ENCODE assay signal across 6 cellular contexts in genomic region chr1:11749203-11749689, GRCh38. TPM values are rescaled to one million over a fixed set of nuclear protein-coding genes. Genes with fewer than 3 reads are reported as not detected.
DNase-seq lines count a peak whose midpoint lies in the region; ATAC-seq, FAIRE-seq and TF ChIP-seq lines count a peak whose summit lies in the region.

No MANE protein-coding gene starts in this region.

- TF ChIP-seq RAD21 in A549 (conservative IDR thresholded peaks at IDR 0.05 in 1 of 2, IDR thresholded peaks at IDR 0.05 in 1 of 2) = peak; percentile 56 to 69; a peak in 4 of 5 replicates

- H3K27ac ChIP-seq in A549 = peak overlapping the region in 1 of 2 experiments; percentile 60; a peak in 2 of 6 replicates
- no peak overlapping the region for H3K27ac ChIP-seq in esophagus squamous epithelium

- ATAC-seq in A549 (peak; percentile 89 to 96), GM21529 (IDR thresholded peaks at IDR 0.05; ENCODE audit: unreplicated experiment) (peak; percentile 58), T-cell (replicated peaks in 1 of 4) (peak; percentile 81 to 96 (median 86))

- WGBS in A549 (ENCODE audit: missing lambda C conversion rate) = 56% methylated on average over 6 of the region's 9 CpGs
- 14 to 77% methylated on average over 1 to 4 of the region's 9 CpGs for WGBS in esophagus squamous epithelium, 2 donors

- peak overlapping the region in 1 of 2 donors; percentile 16 for H3K27ac Mint-ChIP-seq in T-cell

- intact Hi-C loops in esophagus squamous epithelium (cut with DNase I) = no loop called here

- no peaks in the 10 kb centered on the region for H3K27me3 ChIP-seq in esophagus squamous epithelium

- H3K9me3 ChIP-seq in A549 = no peaks in the 10 kb centered on the region
- H3K9me3 ChIP-seq in esophagus squamous epithelium = no peaks in the 10 kb centered on the region

- TF ChIP-seq CTCF in A549 (IDR thresholded peaks at IDR 0.05) (peak; percentile 44), esophagus squamous epithelium (IDR thresholded peaks at IDR 0.05) (peak in 5 of 6 experiments; percentile 17 to 61 (median 47))

- no peak for TF ChIP-seq EP300 in A549 (IDR thresholded peaks at IDR 0.05)

- H3K9me3 Mint-ChIP-seq in T-cell = no peaks in the 10 kb centered on the region

- FAIRE-seq in A549 (lab: Jason Lieb, UNC) = no peak

- H3K4me1 ChIP-seq in A549 (no peaks in the 10 kb centered on the region; the same call in 2 of the 3 replicates), esophagus squamous epithelium (peaks cover 0 to 11% (median 0%) of the 10 kb centered on the region in 3 donors)

- TF ChIP-seq POLR2A in A549 (IDR thresholded peaks at IDR 0.05; ENCODE audit: low read length) (no peak), esophagus squamous epithelium (IDR thresholded peaks at IDR 0.05) (no peak)

- DNase-seq in A549 (ENCODE audit: low read depth in 1 of 2, low spot score in 1 of 2) = peak; percentile 59 to 79
- peak in 28 of 34 experiments; percentile 15 to 64 (median 42) for DNase-seq in T-cell
- DNase-seq in esophagus squamous epithelium (lab: John Stamatoyannopoulos, UW) = no peak
- peak; percentile 45 to 49 for DNase-seq in stimulated activated CD4-positive, alpha-beta T cell treated with anti-CD3 and anti-CD28 coated beads, Interleukin-4, amount 100 ng/mL, for 48 hours (ENCODE audit: low read depth in 2 of 2)
- no peak for DNase-seq in occipital lobe (lab: John Stamatoyannopoulos, UW)

- H3K4me2 ChIP-seq in A549 = no peak overlapping the region

- CTCF ChIA-PET in A549 (lab: Yijun Ruan, JAX) = interaction anchor here (0.7 to 3.1 kb wide), 16 partner anchors 9 to 712 kb away, joined by 3 to 15 read pairs (median 3); partner anchors contain the start of genes AGTRAP, FBXO2, FBXO44 and FBXO6
- CTCF ChIA-PET in T-cell (lab: Charles Lee) = no interaction called here

- peaks cover 20% of the 10 kb centered on the region for H3K36me3 Mint-ChIP-seq in T-cell

- H3K4me3 ChIP-seq in A549 (no peak overlapping the region), esophagus squamous epithelium (no peak overlapping the region)

- H3K36me3 ChIP-seq in esophagus squamous epithelium = peaks cover 0 to 66% (median 20%) of the 10 kb centered on the region in 3 donors

- H3K4me3 Mint-ChIP-seq in T-cell = no peak overlapping the region

- H3K27me3 Mint-ChIP-seq in T-cell = no peaks in the 10 kb centered on the region

- peaks cover 11 to 31% (median 21%) of the 10 kb centered on the region in 3 donors for H3K4me1 Mint-ChIP-seq in T-cell

- POLR2A ChIA-PET in A549 (lab: Yijun Ruan, JAX) (interaction anchor here (1.0 kb wide), 1 partner anchor 12 kb away, joined by 3 read pairs; no protein-coding TSS in a partner anchor), T-cell (lab: Charles Lee) (no interaction called here)

TF ChIP-seq in A549, 52 proteins besides CTCF, POLR2A, EP300 and RAD21:
- TF ChIP-seq MAX (IDR thresholded peaks at IDR 0.05) (peak; percentile 61; the same call in 1 of the 2 replicates), SMC3 (IDR thresholded peaks at IDR 0.05) (peak; percentile 22; the same call in 1 of the 3 replicates), HOXB5 (CRISPR knock-in tag; IDR thresholded peaks at IDR 0.05) (no peak), EHMT2 (IDR thresholded peaks at IDR 0.05; ENCODE audit: low read depth) (no peak), USF2 (IDR thresholded peaks at IDR 0.05) (peak; percentile 58), MYC (IDR thresholded peaks at IDR 0.05; ENCODE audit: borderline replicate concordance, low read length) (0 out of 2 replicates have a peak, but pooled peaks have one; percentile 41), MAFK (IDR thresholded peaks at IDR 0.05; ENCODE audit: partially characterized antibody) (peak; percentile 8)

RNA-seq across cellular contexts. Expression of gene C1orf167, which starts 12.7 kb away (rescaled TPM):
- polyA plus RNA-seq in A549 (2011; rRNA removed) (not detected in 2 replicates), A549 (2017; fragmentation: RNase III; extraction: RNeasy Plus Mini Kit Qiagen cat#74134 plus additional on column Dnase treatment) (not detected in 3 replicates)
- polyA plus RNA-seq in A549 (2012; cell fraction: cytosol; rRNA removed) = not detected in 2 replicates
- 0.04 TPM in 1 of 2 replicates, not detected in the other for polyA plus RNA-seq in A549 (2012; cell fraction: nucleus; rRNA removed)
- polyA minus RNA-seq in A549 (2011; rRNA and poly(A)+ RNA removed) = not detected in 2 replicates
- total RNA-seq in T-cell (not detected), esophagus squamous epithelium (1 to 10 TPM in 1 of 4 donors, under 1 TPM in 2, not detected in 1; 0.31 to 2.6 (median 0.76) TPM), occipital lobe (not detected)

RNA-seq across cellular contexts. Expression of gene AGTRAP, which starts 13.3 kb away (rescaled TPM):
- polyA plus RNA-seq in A549 (2011; rRNA removed) = 26.9 and 32.1 TPM in 2 replicates
- 87.0 and 122 TPM in 2 replicates for polyA plus RNA-seq in A549 (2012; cell fraction: cytosol; rRNA removed)
- polyA plus RNA-seq in A549 (2012; cell fraction: nucleus; rRNA removed) = 84.4 and 108 TPM in 2 replicates
- polyA plus RNA-seq in A549 (2017; fragmentation: RNase III; extraction: RNeasy Plus Mini Kit Qiagen cat#74134 plus additional on column Dnase treatment) = 56.5 to 57.5 TPM (median 57.5 TPM) in 3 replicates
- polyA minus RNA-seq in A549 (2011; rRNA and poly(A)+ RNA removed) = 20.3 and 32.0 TPM in 2 replicates
- total RNA-seq in T-cell = 10 to 100 TPM; 15.8 to 30.4 (median 19.5) TPM
- total RNA-seq in esophagus squamous epithelium = 10 to 100 TPM; 34.5 to 89.5 (median 50.7) TPM
- 4.2 TPM for total RNA-seq in occipital lobe

RNA-seq across cellular contexts. Expression of gene MTHFR, which starts 56.5 kb away (rescaled TPM):
- polyA plus RNA-seq in A549 (2011; rRNA removed) (4.5 and 5.0 TPM in 2 replicates), A549 (2017; fragmentation: RNase III; extraction: RNeasy Plus Mini Kit Qiagen cat#74134 plus additional on column Dnase treatment) (4.1 to 5.3 TPM (median 5.2 TPM) in 3 replicates)
- polyA plus RNA-seq in A549 (2012; cell fraction: cytosol; rRNA removed) = 2.9 and 3.6 TPM in 2 replicates
- 7.7 and 8.1 TPM in 2 replicates for polyA plus RNA-seq in A549 (2012; cell fraction: nucleus; rRNA removed)
- 10.9 and 12.7 TPM in 2 replicates for polyA minus RNA-seq in A549 (2011; rRNA and poly(A)+ RNA removed)
- total RNA-seq in T-cell (10 to 100 TPM; 40.2 to 62.2 (median 48.2) TPM), esophagus squamous epithelium (10 to 100 TPM; 15.6 to 30.1 (median 25.4) TPM), occipital lobe (27.6 TPM)

RNA-seq across cellular contexts. Expression of gene CLCN6, which starts 56.7 kb away (rescaled TPM):
- polyA plus RNA-seq in A549 (2011; rRNA removed) (5.7 and 8.2 TPM in 2 replicates), A549 (2017; fragmentation: RNase III; extraction: RNeasy Plus Mini Kit Qiagen cat#74134 plus additional on column Dnase treatment) (6.1 to 9.0 TPM (median 8.9 TPM) in 3 replicates)
- 3.3 and 4.1 TPM in 2 replicates for polyA plus RNA-seq in A549 (2012; cell fraction: cytosol; rRNA removed)
- polyA plus RNA-seq in A549 (2012; cell fraction: nucleus; rRNA removed) = 16.1 and 19.6 TPM in 2 replicates
- 6.0 and 7.6 TPM in 2 replicates for polyA minus RNA-seq in A549 (2011; rRNA and poly(A)+ RNA removed)
- total RNA-seq in T-cell (10 to 100 TPM; 17.3 to 23.0 (median 21.3) TPM), esophagus squamous epithelium (10 to 100 TPM in 2 of 4 donors, 1 to 10 TPM in 2; 4.2 to 13.5 (median 9.9) TPM), occipital lobe (15.6 TPM)

RNA-seq across cellular contexts. Expression of gene DRAXIN, which starts 57.7 kb away (rescaled TPM):
- 0.03 and 0.04 TPM in 2 replicates for polyA plus RNA-seq in A549 (2011; rRNA removed)
- under 0.01 and 0.01 TPM in 2 replicates for polyA plus RNA-seq in A549 (2012; cell fraction: cytosol; rRNA removed)
- polyA plus RNA-seq in A549 (2012; cell fraction: nucleus; rRNA removed) = 0.01 and 0.04 TPM in 2 replicates
- 0.03 to 0.08 TPM in 2 of 3 replicates, not detected in the other for polyA plus RNA-seq in A549 (2017; fragmentation: RNase III; extraction: RNeasy Plus Mini Kit Qiagen cat#74134 plus additional on column Dnase treatment)
- polyA minus RNA-seq in A549 (2011; rRNA and poly(A)+ RNA removed) = not detected in 2 replicates
- 1 to 10 TPM in 1 of 5 donors, under 1 TPM in 4; 0.18 to 2.0 (median 0.23) TPM for total RNA-seq in T-cell
- not detected for total RNA-seq in esophagus squamous epithelium
- 107 TPM for total RNA-seq in occipital lobe

Comparison
In these comparisons a context has a peak if more than half of its experiments do, and no peak if none do; other contexts are left out.
1. DNase-seq: peak in A549 (2 of 2), T-cell (28 of 34) and stimulated activated CD4-positive, alpha-beta T cell treated with anti-CD3 and anti-CD28 coated beads, Interleukin-4, amount 100 ng/mL, for 48 hours (2 of 2); none in esophagus squamous epithelium (single experiment) and occipital lobe (single experiment).
2. Peak in every context shown above with its lines, with median percentiles within 50 percentile points of each other: ATAC-seq.